In genomic region chr1:8464987-8465386, GRCh38 we compare ENCODE assay signal across 13 cellular contexts.
DNase-seq lines count a peak whose midpoint lies in the region; ATAC-seq and TF ChIP-seq lines count a peak whose summit lies in the region.
"Had no signal": no experiment of that assay in that cellular context is flagged by ENCODE, and none has a peak within 500 bp of the region (broad histone marks: within the 10 kb centered on the region; RNA-seq: fewer than 3 reads in every experiment).

No MANE protein-coding gene starts in this region.

- peaks cover 0 to 14% (median 0%) of the 10 kb centered on the region in 9 donors for H3K36me3 ChIP-seq in heart right ventricle
- peaks cover 0 to 12% (median 0%) of the 10 kb centered on the region in 9 donors for H3K36me3 ChIP-seq in heart left ventricle
- H3K36me3 ChIP-seq in colonic mucosa = no peaks in the 10 kb centered on the region
- H3K36me3 ChIP-seq in upper lobe of left lung = no peaks in the 10 kb centered on the region
- no peaks in the 10 kb centered on the region for H3K36me3 ChIP-seq in BE2C
- H3K36me3 ChIP-seq: Peyer's patch had no signal

- 76 to 80% methylated on average over 5 of the region's 5 CpGs for WGBS in heart right ventricle, 2 donors
- WGBS in heart left ventricle, 4 donors = 80 to 85% (median 81%) methylated on average over 5 of the region's 5 CpGs
- WGBS in upper lobe of left lung, 2 donors = 47 to 56% methylated on average over 5 of the region's 5 CpGs

- intact Hi-C loops in heart right ventricle (cut with DNase I) = loop anchor here in 1 of 10 donors (10.0 kb wide), 1 partner anchor 50 kb away; no protein-coding TSS in a partner anchor
- intact Hi-C loops in heart left ventricle (cut with DNase I) = loop anchor here in 2 of 10 donors (5.0 to 10.0 kb wide), 2 partner anchors 42 to 60 kb away; no protein-coding TSS in a partner anchor
- intact Hi-C loops in colonic mucosa (cut with DNase I) = no loop called here

- no peak for TF ChIP-seq EP300 in upper lobe of left lung (IDR thresholded peaks at IDR 0.05)

- no peak for ATAC-seq in heart right ventricle
- no peak for ATAC-seq in heart left ventricle
- no peak for ATAC-seq in memory B cell (ENCODE audit: low read depth)
- no peak for ATAC-seq in upper lobe of left lung (ENCODE audit: low FRiP score in 2 of 2)
- no peak for ATAC-seq in HG03460 (IDR thresholded peaks at IDR 0.05; ENCODE audit: unreplicated experiment)
- ATAC-seq: activated naive CD4-positive, alpha-beta T cell treated with anti-CD3 and anti-CD28 coated beads, Interleukin-2, amount 50 U/mL, for 72 hours had no signal

- H3K9ac ChIP-seq in colonic mucosa (ENCODE audit: low read depth in 2 of 2, low read length in 2 of 2) = no peak overlapping the region

- peaks cover 25% of the 10 kb centered on the region for H3K4me1 Mint-ChIP-seq in memory B cell

- DNase-seq in heart right ventricle (no peak), heart left ventricle (no peak), colonic mucosa (no peak), memory B cell (ENCODE audit: low spot score in 2 of 2) (no peak), upper lobe of left lung (no peak), SK-N-DZ (ENCODE audit: low spot score) (no peak), BE2C (no peak)
- DNase-seq: left ventricle myocardium superior, NCI-H1694 treated with DMSO at 0.1 percent for 48 hours had no signal

- H3K27ac ChIP-seq in heart right ventricle (peak overlapping the region in 6 of 10 donors; percentile 27 to 85 (median 78)), heart left ventricle (peak overlapping the region in 5 of 12 donors; percentile 10 to 89 (median 20)), colonic mucosa (peak overlapping the region; percentile 9), upper lobe of left lung (peak overlapping the region; percentile 64 to 87 (median 81))
- H3K27ac ChIP-seq: A549 had no signal

- H3K9me3 ChIP-seq in heart right ventricle (no peaks in the 10 kb centered on the region), heart left ventricle (no peaks in the 10 kb centered on the region), colonic mucosa (no peaks in the 10 kb centered on the region), upper lobe of left lung (no peaks in the 10 kb centered on the region), BE2C (no peaks in the 10 kb centered on the region)
- H3K9me3 ChIP-seq: A549, Peyer's patch had no signal

- peak overlapping the region; percentile 91 for H3K27ac Mint-ChIP-seq in memory B cell

- no peak for TF ChIP-seq POLR2A in heart left ventricle (IDR thresholded peaks at IDR 0.05)
- TF ChIP-seq POLR2A in upper lobe of left lung (IDR thresholded peaks at IDR 0.05) = no peak

- H3K9me3 Mint-ChIP-seq in memory B cell = no peaks in the 10 kb centered on the region
- H3K9me3 Mint-ChIP-seq: activated naive CD4-positive, alpha-beta T cell treated with anti-CD3 and anti-CD28 coated beads, Interleukin-2, amount 50 U/mL, for 72 hours had no signal

- H3K27me3 ChIP-seq in heart right ventricle (no peaks in the 10 kb centered on the region), heart left ventricle (no peaks in the 10 kb centered on the region), colonic mucosa (no peaks in the 10 kb centered on the region), upper lobe of left lung (no peaks in the 10 kb centered on the region), BE2C (no peaks in the 10 kb centered on the region)
- H3K27me3 ChIP-seq: Peyer's patch had no signal

- H3K4me3 ChIP-seq in heart right ventricle = no peak overlapping the region
- no peak overlapping the region for H3K4me3 ChIP-seq in heart left ventricle
- H3K4me3 ChIP-seq in colonic mucosa = no peak overlapping the region
- H3K4me3 ChIP-seq in upper lobe of left lung = no peak overlapping the region
- H3K4me3 ChIP-seq in BE2C (ENCODE audit: low read depth, low read length) = no peak overlapping the region
- H3K4me3 ChIP-seq: A549, Peyer's patch had no signal

- peaks cover 25% of the 10 kb centered on the region for H3K36me3 Mint-ChIP-seq in memory B cell

- H3K4me3 Mint-ChIP-seq in memory B cell = no peak overlapping the region

- H3K4me1 ChIP-seq in heart right ventricle (peaks cover 12 to 59% (median 46%) of the 10 kb centered on the region in 9 donors), heart left ventricle (peaks cover 4 to 54% (median 39%) of the 10 kb centered on the region in 12 donors), colonic mucosa (peaks cover 12% of the 10 kb centered on the region), upper lobe of left lung (peaks cover 51 to 64% (median 58%) of the 10 kb centered on the region in 4 donors), BE2C (no peaks in the 10 kb centered on the region)

- peak in 2 of 9 donors; percentile 14 to 15 for TF ChIP-seq CTCF in heart right ventricle (IDR thresholded peaks at IDR 0.05)
- TF ChIP-seq CTCF in heart left ventricle (IDR thresholded peaks at IDR 0.05) = peak in 2 of 12 donors; percentile 9 to 10
- TF ChIP-seq CTCF in colonic mucosa (IDR thresholded peaks at IDR 0.05) = no peak
- TF ChIP-seq CTCF in upper lobe of left lung (IDR thresholded peaks at IDR 0.05) = peak in 2 of 6 experiments; percentile 14 to 20
- no peak for TF ChIP-seq CTCF in BE2C (IDR thresholded peaks at IDR 0.05; ENCODE audit: low read depth, low read length)

- H3K27me3 Mint-ChIP-seq in memory B cell = no peaks in the 10 kb centered on the region
